ENCODE assay signal across 11 cellular contexts in genomic region chr17:4433515-4434031, GRCh38. TPM values are rescaled to one million over a fixed set of nuclear protein-coding genes. Genes with fewer than 3 reads are reported as not detected.
A peak's percentile ranks its signal among the peaks of the same experiment; 100 is the strongest.
DNase-seq lines count a peak whose midpoint lies in the region; ATAC-seq and TF ChIP-seq lines count a peak whose summit lies in the region.
"Had no signal": no experiment of that assay in that cellular context is flagged by ENCODE, and none has a peak within 500 bp of the region (broad histone marks: within the 10 kb centered on the region; RNA-seq: fewer than 3 reads in every experiment).

SPNS3 (plus strand) TSS chr17:4433940; CDS start chr17:4433968, 28 bp downstream.

- H3K4me1 ChIP-seq in DND-41 (ENCODE audit: insufficient read depth, low read length) = peaks cover 64% of the 10 kb centered on the region
- H3K4me1 ChIP-seq in naive thymus-derived CD4-positive, alpha-beta T cell (ENCODE audit: control insufficient read depth in 2 of 2, insufficient read depth in 2 of 2, low read length in 2 of 2) = peaks cover 7 to 18% of the 10 kb centered on the region in 2 donors

- H3K79me2 ChIP-seq in DND-41 (ENCODE audit: insufficient read depth, low read length) = peaks cover 28% of the 10 kb centered on the region

- H3K4me3 Mint-ChIP-seq in activated T-cell treated with anti-CD3 and anti-CD28 coated beads, Interleukin-2, amount 50 U/mL, for 24 hours = peak within 1 kb of the TSS; percentile 54
- peak within 1 kb of the TSS; percentile 41 to 76 (median 66) for H3K4me3 Mint-ChIP-seq in naive thymus-derived CD4-positive, alpha-beta T cell
- no peak within 1 kb of the TSS for H3K4me3 Mint-ChIP-seq in glutamatergic neuron (ENCODE audit: unreplicated experiment)

- H3K4me2 ChIP-seq in DND-41 (ENCODE audit: insufficient read depth, low read length) = peak within 1 kb of the TSS; percentile 60

- H3K27me3 ChIP-seq in DND-41 (ENCODE audit: insufficient read depth, low read length, poor library complexity) = no peaks in the 10 kb centered on the region
- no peaks in the 10 kb centered on the region for H3K27me3 ChIP-seq in naive thymus-derived CD4-positive, alpha-beta T cell (ENCODE audit: control insufficient read depth in 2 of 2, insufficient read depth in 2 of 2, low read length in 2 of 2)

- H2AFZ ChIP-seq in DND-41 (ENCODE audit: low read depth, low read length) = peak within 1 kb of the TSS; percentile 68

- DNase-seq in DND-41 (peak; percentile 90), NOMO-1 treated with DMSO at 0.1 percent for 48 hours (lab: John Stamatoyannopoulos, UW; ENCODE audit: unreplicated experiment) (peak; percentile 90), NCI-H345 (lab: John Stamatoyannopoulos, UW) (no peak), glutamatergic neuron (no peak), Right ventricle myocardium superior (no peak)
- peak; percentile 70 for DNase-seq in activated T-cell treated with anti-CD3 and anti-CD28 coated beads, Interleukin-2, amount 50 U/mL, for 24 hours
- peak in 6 of 9 donors; percentile 12 to 34 (median 26) for DNase-seq in naive thymus-derived CD4-positive, alpha-beta T cell
- DNase-seq: foreskin melanocyte, NCI-H187 had no signal

- no peaks in the 10 kb centered on the region for H3K9me3 Mint-ChIP-seq in activated T-cell treated with anti-CD3 and anti-CD28 coated beads, Interleukin-2, amount 50 U/mL, for 24 hours
- no peaks in the 10 kb centered on the region for H3K9me3 Mint-ChIP-seq in naive thymus-derived CD4-positive, alpha-beta T cell
- peaks cover 1% of the 10 kb centered on the region for H3K9me3 Mint-ChIP-seq in glutamatergic neuron (ENCODE audit: unreplicated experiment)

- peak within 1 kb of the TSS; percentile 89 for H3K27ac Mint-ChIP-seq in activated T-cell treated with anti-CD3 and anti-CD28 coated beads, Interleukin-2, amount 50 U/mL, for 24 hours
- peak within 1 kb of the TSS in 4 of 9 donors; percentile 11 to 84 (median 44) for H3K27ac Mint-ChIP-seq in naive thymus-derived CD4-positive, alpha-beta T cell
- H3K27ac Mint-ChIP-seq in glutamatergic neuron (ENCODE audit: unreplicated experiment) = no peak within 1 kb of the TSS

- POLR2A ChIA-PET in naive thymus-derived CD4-positive, alpha-beta T cell (lab: Charles Lee) = interaction anchor here (0.9 kb wide), 1 partner anchor 53 kb away, joined by 3 read pairs; no protein-coding TSS in a partner anchor

- H3K36me3 ChIP-seq in DND-41 (ENCODE audit: insufficient read depth, low read length) = peaks cover 4% of the 10 kb centered on the region
- H3K36me3 ChIP-seq in naive thymus-derived CD4-positive, alpha-beta T cell (ENCODE audit: control insufficient read depth in 2 of 3, insufficient read depth in 3 of 3, low read length in 3 of 3) = no peaks in the 10 kb centered on the region

- H3K27ac ChIP-seq in DND-41 (ENCODE audit: low read length) = peak within 1 kb of the TSS; percentile 95
- no peak within 1 kb of the TSS for H3K27ac ChIP-seq in naive thymus-derived CD4-positive, alpha-beta T cell (ENCODE audit: low read depth, low read length)

- CTCF ChIA-PET in naive thymus-derived CD4-positive, alpha-beta T cell (lab: Charles Lee) = interaction anchor here (1.1 kb wide), 1 partner anchor 14 kb away, joined by 13 read pairs; no protein-coding TSS in a partner anchor

- H4K20me1 ChIP-seq in DND-41 (ENCODE audit: insufficient read depth, low read length) = no peaks in the 10 kb centered on the region

- H3K4me1 Mint-ChIP-seq in activated T-cell treated with anti-CD3 and anti-CD28 coated beads, Interleukin-2, amount 50 U/mL, for 24 hours (ENCODE audit: low read depth) = peaks cover 28% of the 10 kb centered on the region
- H3K4me1 Mint-ChIP-seq in naive thymus-derived CD4-positive, alpha-beta T cell = peaks cover 13 to 37% (median 23%) of the 10 kb centered on the region in 7 donors
- no peaks in the 10 kb centered on the region for H3K4me1 Mint-ChIP-seq in glutamatergic neuron (ENCODE audit: low read depth, unreplicated experiment)

- no peaks in the 10 kb centered on the region for H3K36me3 Mint-ChIP-seq in activated T-cell treated with anti-CD3 and anti-CD28 coated beads, Interleukin-2, amount 50 U/mL, for 24 hours (ENCODE audit: low read depth)
- H3K36me3 Mint-ChIP-seq in naive thymus-derived CD4-positive, alpha-beta T cell = peaks cover 0 to 1% (median 0%) of the 10 kb centered on the region in 5 donors
- H3K36me3 Mint-ChIP-seq in glutamatergic neuron (ENCODE audit: unreplicated experiment) = no peaks in the 10 kb centered on the region

- peak; percentile 70 for ATAC-seq in DND-41 (ENCODE audit: insufficient read depth, low read depth)
- peak; percentile 67 for ATAC-seq in naive thymus-derived CD4-positive, alpha-beta T cell
- ATAC-seq in GM18868 (IDR thresholded peaks at IDR 0.05; ENCODE audit: unreplicated experiment) = no peak
- ATAC-seq in Right ventricle myocardium superior (ENCODE audit: poor library complexity) = no peak
- ATAC-seq: HCT116 had no signal

- TF ChIP-seq CTCF in DND-41 (IDR thresholded peaks at IDR 0.05; ENCODE audit: borderline replicate concordance, extremely low read depth, low read length, poor library complexity, severe bottlenecking) = peak; percentile 1
- no peak for TF ChIP-seq CTCF in glutamatergic neuron (IDR thresholded peaks at IDR 0.05; ENCODE audit: partially characterized antibody, unreplicated experiment)

- peak within 1 kb of the TSS; percentile 58 for H3K9ac ChIP-seq in DND-41 (ENCODE audit: low read depth, low read length)

- intact Hi-C loops in naive thymus-derived CD4-positive, alpha-beta T cell (cut with micrococcal nuclease) = no loop called here
- intact Hi-C loops in Right ventricle myocardium superior (cut with DNase I) = loop anchor here (10.0 kb wide), 1 partner anchor 61 kb away; the partner anchor contains the start of gene SPNS2

- no peaks in the 10 kb centered on the region for H3K27me3 Mint-ChIP-seq in activated T-cell treated with anti-CD3 and anti-CD28 coated beads, Interleukin-2, amount 50 U/mL, for 24 hours
- peaks cover 0 to 4% (median 0%) of the 10 kb centered on the region in 5 donors for H3K27me3 Mint-ChIP-seq in naive thymus-derived CD4-positive, alpha-beta T cell
- H3K27me3 Mint-ChIP-seq in glutamatergic neuron (ENCODE audit: unreplicated experiment) = peaks cover 9% of the 10 kb centered on the region

- peak within 1 kb of the TSS in 1 of 2 experiments; percentile 51; a peak in 2 of 4 replicates for H3K4me3 ChIP-seq in DND-41 (ENCODE audit: low read depth in 1 of 2, low read length in 2 of 2)
- peak within 1 kb of the TSS; percentile 39 for H3K4me3 ChIP-seq in naive thymus-derived CD4-positive, alpha-beta T cell (ENCODE audit: low read length)

- no peaks in the 10 kb centered on the region for H3K9me3 ChIP-seq in DND-41 (ENCODE audit: insufficient read depth, low read length, severe bottlenecking)
- no peaks in the 10 kb centered on the region for H3K9me3 ChIP-seq in naive thymus-derived CD4-positive, alpha-beta T cell (ENCODE audit: control insufficient read depth in 2 of 3, low read length in 3 of 3)

RNA-seq across cellular contexts. Expression of gene SPNS3, which starts in this region (rescaled TPM):
- total RNA-seq in naive thymus-derived CD4-positive, alpha-beta T cell = 1 to 10 TPM; 1.7 to 6.7 (median 4.2) TPM
- polyA plus RNA-seq in naive thymus-derived CD4-positive, alpha-beta T cell = 1 to 10 TPM; 5.1 to 7.3 TPM
- total RNA-seq in glutamatergic neuron (ENCODE audit: unreplicated experiment) (not detected), Right ventricle myocardium superior (0.24 TPM)

Comparison
In these comparisons a context has a peak if more than half of its experiments do, and no peak if none do; other contexts are left out.
1. ATAC-seq: peak in DND-41 (single experiment) and naive thymus-derived CD4-positive, alpha-beta T cell (single experiment); none in GM18868 (single experiment) and Right ventricle myocardium superior (single experiment).
2. DNase-seq: peak in DND-41 (single experiment), NOMO-1 treated with DMSO at 0.1 percent for 48 hours (single experiment), activated T-cell treated with anti-CD3 and anti-CD28 coated beads, Interleukin-2, amount 50 U/mL, for 24 hours (single experiment) and naive thymus-derived CD4-positive, alpha-beta T cell (6 of 9); none in NCI-H345 (single experiment), glutamatergic neuron (single experiment) and Right ventricle myocardium superior (single experiment).